ENCODE assay signal across 10 cellular contexts in genomic region chr11:126929186-126930085, GRCh38.
A peak's percentile ranks its signal among the peaks of the same experiment; 100 is the strongest.
DNase-seq lines count a peak whose midpoint lies in the region; ATAC-seq and TF ChIP-seq lines count a peak whose summit lies in the region.
"Had no signal": no experiment of that assay in that cellular context is flagged by ENCODE, and none has a peak within 500 bp of the region (broad histone marks: within the 10 kb centered on the region; RNA-seq: fewer than 3 reads in every experiment).

No MANE protein-coding gene starts in this region.

- DNase-seq in DMS79 treated with DMSO at 0.1 percent for 48 hours (lab: John Stamatoyannopoulos, UW) = peak; percentile 99
- peak; percentile 49 for DNase-seq in NCI-H187 treated with DMSO at 0.1 percent for 48 hours (lab: John Stamatoyannopoulos, UW)
- DNase-seq in epithelial cell of prostate (ENCODE audit: low read depth, low spot score) = no peak
- no peak for DNase-seq in osteoblast (ENCODE audit: insufficient read length, low spot score, missing footprints)
- no peak for DNase-seq in hepatocyte (ENCODE audit: low spot score)
- DNase-seq in NK-92 treated with Interleukin-12 subunit alpha and Interleukin-12 subunit beta, amount 100 ng/mL, for 24 hours (lab: John Stamatoyannopoulos, UW) = no peak
- DNase-seq: activated gamma-delta T cell; stimulated activated CD4-positive, alpha-beta T cell treated with anti-CD3 and anti-CD28 coated beads, Interleukin-4, amount 100 ng/mL, for 4 hours had no signal

- peaks cover 15% of the 10 kb centered on the region for H3K27me3 Mint-ChIP-seq in activated T-helper 17 cell treated with anti-CD3 and anti-CD28 coated beads, Interleukin-2, amount 50 U/mL, for 72 hours

- no peak for ATAC-seq in HG03439 (IDR thresholded peaks at IDR 0.05; ENCODE audit: unreplicated experiment)
- no peak for ATAC-seq in activated T-helper 17 cell treated with anti-CD3 and anti-CD28 coated beads, Interleukin-2, amount 50 U/mL, for 72 hours (replicated peaks)

- H2AFZ ChIP-seq in osteoblast (ENCODE audit: low read length) (peak overlapping the region; percentile 68), hepatocyte (no peak overlapping the region)

- no peak overlapping the region for H3K4me3 ChIP-seq in osteoblast (ENCODE audit: insufficient read depth, low read length)
- H3K4me3 ChIP-seq in hepatocyte = no peak overlapping the region

- H3K79me2 ChIP-seq in osteoblast (ENCODE audit: insufficient read depth, low read length) (peaks cover 29% of the 10 kb centered on the region), hepatocyte (no peaks in the 10 kb centered on the region)

- H3K4me2 ChIP-seq in osteoblast (ENCODE audit: insufficient read depth, low read length) (peak overlapping the region; percentile 53), hepatocyte (no peak overlapping the region)

- no peaks in the 10 kb centered on the region for H3K36me3 ChIP-seq in osteoblast (ENCODE audit: insufficient read depth, low read length)
- no peaks in the 10 kb centered on the region for H3K36me3 ChIP-seq in hepatocyte (replicated peaks; ENCODE audit: insufficient read depth, low read depth)

- no peaks in the 10 kb centered on the region for H3K36me3 Mint-ChIP-seq in activated T-helper 17 cell treated with anti-CD3 and anti-CD28 coated beads, Interleukin-2, amount 50 U/mL, for 72 hours (ENCODE audit: low read depth)

- no peak overlapping the region for H3K27ac Mint-ChIP-seq in activated T-helper 17 cell treated with anti-CD3 and anti-CD28 coated beads, Interleukin-2, amount 50 U/mL, for 72 hours

- no peak overlapping the region for H3K4me3 Mint-ChIP-seq in activated T-helper 17 cell treated with anti-CD3 and anti-CD28 coated beads, Interleukin-2, amount 50 U/mL, for 72 hours

- H3K9me3 ChIP-seq in osteoblast (ENCODE audit: low read depth, low read length) (no peaks in the 10 kb centered on the region), hepatocyte (ENCODE audit: low read depth) (no peaks in the 10 kb centered on the region)

- H3K4me1 Mint-ChIP-seq in activated T-helper 17 cell treated with anti-CD3 and anti-CD28 coated beads, Interleukin-2, amount 50 U/mL, for 72 hours = no peaks in the 10 kb centered on the region

- 84% methylated on average over 10 of the region's 10 CpGs for WGBS in hepatocyte (ENCODE audit: low lambda C conversion rate, missing lambda C conversion rate)

- H3K4me1 ChIP-seq in osteoblast (ENCODE audit: insufficient read depth, low read length) (peaks cover 28% of the 10 kb centered on the region), hepatocyte (ENCODE audit: insufficient read depth) (no peaks in the 10 kb centered on the region)

- no peaks in the 10 kb centered on the region for H3K9me2 ChIP-seq in hepatocyte (replicated peaks; ENCODE audit: insufficient read depth)

- H3K9me3 Mint-ChIP-seq in activated T-helper 17 cell treated with anti-CD3 and anti-CD28 coated beads, Interleukin-2, amount 50 U/mL, for 72 hours = no peaks in the 10 kb centered on the region

- TF ChIP-seq CTCF in osteoblast (IDR thresholded peaks at IDR 0.05; ENCODE audit: extremely low read depth, low read depth, low read length) = no peak
- no peak for TF ChIP-seq CTCF in hepatocyte (IDR thresholded peaks at IDR 0.05; ENCODE audit: poor library complexity)

- H3K27me3 ChIP-seq in osteoblast (ENCODE audit: insufficient read depth, low read length) (no peaks in the 10 kb centered on the region), hepatocyte (no peaks in the 10 kb centered on the region)

- H3K27ac ChIP-seq in epithelial cell of prostate (peak overlapping the region; percentile 41), osteoblast (ENCODE audit: low read depth, low read length) (peak overlapping the region; percentile 82), hepatocyte (no peak overlapping the region)

- H4K20me1 ChIP-seq in osteoblast (ENCODE audit: insufficient read depth, low read length) = peaks cover 2% of the 10 kb centered on the region
- no peaks in the 10 kb centered on the region for H4K20me1 ChIP-seq in hepatocyte (ENCODE audit: insufficient read depth, poor library complexity, severe bottlenecking)

Comparison
In these comparisons a context has a peak if more than half of its experiments do, and no peak if none do; other contexts are left out.
1. DNase-seq: peak in DMS79 treated with DMSO at 0.1 percent for 48 hours (single experiment) and NCI-H187 treated with DMSO at 0.1 percent for 48 hours (single experiment); none in epithelial cell of prostate (single experiment), osteoblast (single experiment), hepatocyte (single experiment) and NK-92 treated with Interleukin-12 subunit alpha and Interleukin-12 subunit beta, amount 100 ng/mL, for 24 hours (single experiment).